Comparison of ENCODE assay signal across 10 cellular contexts in the genomic region with DNA sequence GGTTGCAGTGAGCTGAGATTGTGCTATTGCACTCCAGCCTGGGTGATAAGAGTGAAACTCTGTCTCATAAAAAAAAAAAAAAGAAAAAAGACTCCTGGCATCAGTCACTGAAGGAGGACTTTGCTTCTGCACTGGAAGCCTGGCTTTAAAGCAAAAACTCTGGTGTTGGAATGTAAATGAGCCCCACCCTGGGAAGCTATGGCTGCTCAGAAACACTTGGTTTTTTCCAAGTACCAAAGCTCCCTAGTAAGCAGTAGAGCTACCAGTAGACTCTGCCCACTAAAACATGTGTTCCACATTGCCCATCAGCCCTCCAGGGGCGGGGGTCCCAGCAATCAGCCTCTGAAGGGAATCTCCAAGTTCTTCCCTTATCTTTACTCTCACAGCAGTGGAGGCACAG.
DNase-seq lines count a peak whose midpoint lies in the region; ATAC-seq and TF ChIP-seq lines count a peak whose summit lies in the region.
"Had no signal": no experiment of that assay in that cellular context is flagged by ENCODE, and none has a peak within 500 bp of the region (broad histone marks: within the 10 kb centered on the region; RNA-seq: fewer than 3 reads in every experiment).

No MANE protein-coding gene starts in this region.

- no peaks in the 10 kb centered on the region for H3K36me3 Mint-ChIP-seq in CD14-positive monocyte

- no peak for TF ChIP-seq RAD21 in HCT116 (IDR thresholded peaks at IDR 0.05; ENCODE audit: low read depth)

- H3K9me2 ChIP-seq in HCT116 (ENCODE audit: insufficient read depth): no peaks in the 10 kb centered on the region

- H3K9ac ChIP-seq in HCT116 (ENCODE audit: low read length): peak overlapping the region; percentile 57

- BruUV-seq in HCT116 (replicated peaks; lab: Mats Ljungman, UMichigan): no TSS peak

- peaks cover 30 to 33% (median 31%) of the 10 kb centered on the region in 3 donors for H3K27me3 Mint-ChIP-seq in CD14-positive monocyte (ENCODE audit: low read depth in 3 of 3)

- intact Hi-C loops in HCT116 (cut with micrococcal nuclease): loop anchor here (5.0 kb wide), 1 partner anchor 133 kb away; no protein-coding TSS in a partner anchor
- intact Hi-C loops in breast epithelium (cut with DNase I; ENCODE audit: low total_unique reads): no loop called here
- intact Hi-C loops in CD14-positive monocyte (cut with micrococcal nuclease): no loop called here

- H3K4me2 ChIP-seq in HCT116 (ENCODE audit: low read length): peak overlapping the region; percentile 82

- no peaks in the 10 kb centered on the region for H3K79me2 ChIP-seq in HCT116 (ENCODE audit: insufficient read depth, low read length)

- H3K4me3 Mint-ChIP-seq in CD14-positive monocyte: no peak overlapping the region

- TF ChIP-seq CTCF in HCT116 (IDR thresholded peaks at IDR 0.05 in 2 of 3, conservative IDR thresholded peaks at IDR 0.05 in 1 of 3; ENCODE audit: borderline replicate concordance in 1 of 3, insufficient read depth in 1 of 3, low read depth in 2 of 3, low read length in 2 of 3) (no peak), breast epithelium (IDR thresholded peaks at IDR 0.05) (no peak), thoracic aorta (IDR thresholded peaks at IDR 0.05) (no peak), CD14-positive monocyte (IDR thresholded peaks at IDR 0.05) (no peak)

- DNase-seq in HCT116 (ENCODE audit: low read depth, low spot score) (no peak), breast epithelium (ENCODE audit: low spot score in 2 of 2) (no peak), kidney glomerular epithelial cell (lab: John Stamatoyannopoulos, UW) (peak; percentile 67), thoracic aorta (ENCODE audit: low spot score) (no peak), CD14-positive monocyte (ENCODE audit: low spot score) (no peak), CD1c-positive myeloid dendritic cell (ENCODE audit: extremely low spot score) (no peak), NK-92 (lab: John Stamatoyannopoulos, UW; ENCODE audit: unreplicated experiment) (no peak), NCI-H446 (lab: John Stamatoyannopoulos, UW) (no peak)
- DNase-seq: GOT3 had no signal

- RAD21 ChIA-PET in HCT116 (lab: Charles Lee; ENCODE audit: low non-redundant PET in 1 of 2, low total read pairs in 2 of 2, uncharacterized antibody in 2 of 2, unreplicated experiment in 2 of 2): no interaction called here

- no peaks in the 10 kb centered on the region for H3K9me3 ChIP-seq in HCT116 (ENCODE audit: control insufficient read depth in 1 of 2, insufficient read depth in 1 of 2, low read depth in 1 of 2, low read length in 2 of 2)
- no peaks in the 10 kb centered on the region for H3K9me3 ChIP-seq in breast epithelium
- H3K9me3 ChIP-seq in thoracic aorta: no peaks in the 10 kb centered on the region

- H3K4me1 ChIP-seq in HCT116 (ENCODE audit: control insufficient read depth in 1 of 2, insufficient read depth in 2 of 2, low read length in 2 of 2) (peaks cover 17 to 50% of the 10 kb centered on the region in 2 experiments), breast epithelium (no peaks in the 10 kb centered on the region), thoracic aorta (ENCODE audit: control insufficient read depth in 1 of 2, low read depth in 2 of 2) (peaks cover 20 to 82% of the 10 kb centered on the region in 2 donors)

- H3K4me1 Mint-ChIP-seq in CD14-positive monocyte: peaks cover 10% of the 10 kb centered on the region

- POLR2A ChIA-PET in HCT116 (lab: Charles Lee): no interaction called here

- H3K27ac ChIP-seq in HCT116 (ENCODE audit: low read depth, low read length): peak overlapping the region; percentile 46; the same call in 1 of the 2 replicates
- H3K27ac ChIP-seq in breast epithelium: peak overlapping the region; percentile 89 to 90
- H3K27ac ChIP-seq in thoracic aorta: peak overlapping the region; percentile 90 to 93

- H3K4me3 ChIP-seq in HCT116 (replicated peaks in 1 of 2; ENCODE audit: low read depth in 1 of 2, low read length in 2 of 2): peak overlapping the region in 1 of 2 experiments; percentile 46; a peak in 2 of 4 replicates
- H3K4me3 ChIP-seq in breast epithelium: no peak overlapping the region
- peak overlapping the region; percentile 74 for H3K4me3 ChIP-seq in thoracic aorta
- H3K4me3 ChIP-seq: K562 had no signal

- no peak for ATAC-seq in HCT116
- ATAC-seq in thoracic aorta (ENCODE audit: insufficient number of reproducible peaks, low FRiP score, low read depth): no peak
- ATAC-seq: K562 had no signal

- no peaks in the 10 kb centered on the region for H3K36me3 ChIP-seq in HCT116 (ENCODE audit: control insufficient read depth in 1 of 2, insufficient read depth in 2 of 2, low read length in 2 of 2)
- H3K36me3 ChIP-seq in breast epithelium: no peaks in the 10 kb centered on the region
- H3K36me3 ChIP-seq in thoracic aorta: no peaks in the 10 kb centered on the region

- H4K20me1 ChIP-seq in HCT116 (ENCODE audit: insufficient read depth): no peaks in the 10 kb centered on the region

- peak overlapping the region; percentile 66 for H2AFZ ChIP-seq in HCT116 (ENCODE audit: low read depth, low read length, poor library complexity, severe bottlenecking)

- no peak for TF ChIP-seq POLR2A in HCT116 (IDR thresholded peaks at IDR 0.05; ENCODE audit: borderline replicate concordance, extremely low read depth, insufficient read depth, insufficient read length)
- no peak for TF ChIP-seq POLR2A in breast epithelium (IDR thresholded peaks at IDR 0.05)

- CTCF ChIA-PET in HCT116 (lab: Charles Lee): no interaction called here

- H3K27me3 ChIP-seq in HCT116 (ENCODE audit: insufficient read depth, low read length) (no peaks in the 10 kb centered on the region), breast epithelium (no peaks in the 10 kb centered on the region), thoracic aorta (replicated peaks; ENCODE audit: insufficient read depth) (no peaks in the 10 kb centered on the region)

- peaks cover 0 to 3% (median 0%) of the 10 kb centered on the region in 7 donors for H3K9me3 Mint-ChIP-seq in CD14-positive monocyte

- H3K27ac Mint-ChIP-seq in CD14-positive monocyte: no peak overlapping the region

TF ChIP-seq in HCT116, 20 proteins besides CTCF, POLR2A, EP300 and RAD21:
- TF ChIP-seq POLR2AphosphoS5 (IDR thresholded peaks at IDR 0.05; ENCODE audit: low read depth, low read length): no peak
- no peak for TF ChIP-seq EZH2phosphoT487 (IDR thresholded peaks at IDR 0.05; ENCODE audit: borderline replicate concordance)
- no peak for TF ChIP-seq FOSL1 (IDR thresholded peaks at IDR 0.05; ENCODE audit: low read depth)
- TF ChIP-seq SRF (IDR thresholded peaks at IDR 0.05; ENCODE audit: low read depth): no peak
- TF ChIP-seq, protein P1, sequence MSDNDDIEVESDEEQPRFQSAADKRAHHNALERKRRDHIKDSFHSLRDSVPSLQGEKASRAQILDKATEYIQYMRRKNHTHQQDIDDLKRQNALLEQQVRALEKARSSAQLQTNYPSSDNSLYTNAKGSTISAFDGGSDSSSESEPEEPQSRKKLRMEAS (IDR thresholded peaks at IDR 0.05): no peak
TF ChIP-seq in HCT116: peak in this region for 0.
